In genomic region chr12:46944104-46944503, GRCh38 we compare ENCODE assay signal across 10 cellular contexts.
A peak's percentile ranks its signal among the peaks of the same experiment; 100 is the strongest.
DNase-seq lines count a peak whose midpoint lies in the region; ATAC-seq, FAIRE-seq and TF ChIP-seq lines count a peak whose summit lies in the region.
"Had no signal": no experiment of that assay in that cellular context is flagged by ENCODE, and none has a peak within 500 bp of the region (broad histone marks: within the 10 kb centered on the region; RNA-seq: fewer than 3 reads in every experiment).

No MANE protein-coding gene starts in this region.

- ATAC-seq in right cardiac atrium (no peak), GM18868 (IDR thresholded peaks at IDR 0.05; ENCODE audit: unreplicated experiment) (no peak), HG02885 (IDR thresholded peaks at IDR 0.05; ENCODE audit: poor library complexity, unreplicated experiment) (no peak)
- ATAC-seq: activated naive CD4-positive, alpha-beta T cell treated with anti-CD3 and anti-CD28 coated beads, Interleukin-2, amount 50 U/mL, for 72 hours had no signal

- no peak for FAIRE-seq in urothelium cell line (lab: Jason Lieb, UNC)
- no peak for FAIRE-seq in GM12891 (lab: Jason Lieb, UNC)

- TF ChIP-seq CTCF in left ventricle myocardium inferior (IDR thresholded peaks at IDR 0.05; ENCODE audit: borderline replicate concordance): peak; percentile 37
- no peak for TF ChIP-seq CTCF in RWPE1 (conservative IDR thresholded peaks at IDR 0.05; ENCODE audit: low read depth)

- H3K4me1 ChIP-seq in left ventricle myocardium inferior (no peaks in the 10 kb centered on the region), right cardiac atrium (ENCODE audit: control insufficient read depth, insufficient read depth, low read length) (no peaks in the 10 kb centered on the region)
- H3K4me1 ChIP-seq: heart right ventricle had no signal

- no peaks in the 10 kb centered on the region for H3K36me3 ChIP-seq in left ventricle myocardium inferior
- H3K36me3 ChIP-seq: heart right ventricle had no signal

- intact Hi-C loops in left ventricle myocardium inferior (cut with micrococcal nuclease): no loop called here
- intact Hi-C loops in right cardiac atrium (cut with DNase I): no loop called here

- TF ChIP-seq POLR2A in GM12891 (IDR thresholded peaks at IDR 0.05; ENCODE audit: low read depth, low read length): no peak

- 6% methylated on average over 2 of the region's 2 CpGs for WGBS in right cardiac atrium

- POLR2A ChIA-PET in RWPE1 (lab: Yijun Ruan, JAX; ENCODE audit: low non-redundant PET): no interaction called here

- DNase-seq in left ventricle myocardium inferior (no peak), right cardiac atrium (no peak), RWPE1 (ENCODE audit: low spot score) (peak; percentile 34), fibroblast of the conjunctiva (ENCODE audit: low read depth) (peak; percentile 29), urothelium cell line (ENCODE audit: low spot score) (peak; percentile 41), GM12891 (ENCODE audit: insufficient read length, low spot score) (no peak)
- DNase-seq: heart right ventricle had no signal

- H3K27ac ChIP-seq in left ventricle myocardium inferior (replicated peaks): no peak overlapping the region
- no peak overlapping the region for H3K27ac ChIP-seq in right cardiac atrium (ENCODE audit: low read length)
- no peak overlapping the region for H3K27ac ChIP-seq in RWPE1
- H3K27ac ChIP-seq: heart right ventricle had no signal

- H3K9me3 ChIP-seq in left ventricle myocardium inferior (replicated peaks) (no peaks in the 10 kb centered on the region), right cardiac atrium (ENCODE audit: control insufficient read depth, low read length) (no peaks in the 10 kb centered on the region)
- H3K9me3 ChIP-seq: heart right ventricle had no signal

- no peaks in the 10 kb centered on the region for H3K27me3 ChIP-seq in left ventricle myocardium inferior (ENCODE audit: low read depth)
- no peaks in the 10 kb centered on the region for H3K27me3 ChIP-seq in right cardiac atrium (ENCODE audit: control insufficient read depth, insufficient read depth)
- H3K27me3 ChIP-seq: heart right ventricle had no signal

- CTCF ChIA-PET in RWPE1 (lab: Yijun Ruan, JAX): no interaction called here

- H3K4me3 ChIP-seq in left ventricle myocardium inferior (no peak overlapping the region), right cardiac atrium (ENCODE audit: low read length) (no peak overlapping the region)
- H3K4me3 ChIP-seq: heart right ventricle had no signal

TF ChIP-seq in GM12891, 5 proteins besides CTCF, POLR2A, EP300 and RAD21:
- TF ChIP-seq POU2F2 (IDR thresholded peaks at IDR 0.05; ENCODE audit: low read depth, low read length) (no peak), PAX5 (IDR thresholded peaks at IDR 0.05; ENCODE audit: insufficient read depth, low read length, severe bottlenecking) (no peak), SPI1 (IDR thresholded peaks at IDR 0.05; ENCODE audit: low read depth, low read length) (no peak), TAF1 (IDR thresholded peaks at IDR 0.05; ENCODE audit: low read depth, low read length) (no peak), POLR2AphosphoS5 (IDR thresholded peaks at IDR 0.05; ENCODE audit: low read depth, low read length) (no peak)

Comparison
In these comparisons a context has a peak if more than half of its experiments do, and no peak if none do; other contexts are left out.
1. DNase-seq: peak in RWPE1 (single experiment), fibroblast of the conjunctiva (single experiment) and urothelium cell line (single experiment); none in left ventricle myocardium inferior (single experiment), right cardiac atrium (0 of 3) and GM12891 (single experiment).